In genomic region chr22:33640900-33641299, GRCh38 we compare ENCODE assay signal across 15 cellular contexts.
A peak's percentile ranks its signal among the peaks of the same experiment; 100 is the strongest.
DNase-seq lines count a peak whose midpoint lies in the region; ATAC-seq and TF ChIP-seq lines count a peak whose summit lies in the region.
"Had no signal": no experiment of that assay in that cellular context is flagged by ENCODE, and none has a peak within 500 bp of the region (broad histone marks: within the 10 kb centered on the region; RNA-seq: fewer than 3 reads in every experiment).

No MANE protein-coding gene starts in this region.

- no peak overlapping the region for H3K4me3 ChIP-seq in right cardiac atrium (ENCODE audit: low read length)
- H3K4me3 ChIP-seq in mesendoderm (ENCODE audit: low read length) = no peak overlapping the region

- no peak for TF ChIP-seq CTCF in H9 (conservative IDR thresholded peaks at IDR 0.05)

- H4K20me1 ChIP-seq in H9 (ENCODE audit: control insufficient read depth, insufficient read depth, insufficient read length) = no peaks in the 10 kb centered on the region

- peaks cover 6 to 7% of the 10 kb centered on the region in 2 experiments for H3K4me1 Mint-ChIP-seq in H9

- H3K27ac Mint-ChIP-seq in H9 = peak overlapping the region in 1 of 3 experiments; percentile 73; a peak in 1 of 7 replicates
- H3K27ac Mint-ChIP-seq: CD4-positive, alpha-beta T cell had no signal

- H3K9ac ChIP-seq in H9 (ENCODE audit: extremely low read depth, insufficient read length, low read length) (no peak overlapping the region), mesendoderm (ENCODE audit: low read length) (no peak overlapping the region)

- H3K4me2 ChIP-seq in H9 (ENCODE audit: insufficient read depth, insufficient read length, low read length) (no peak overlapping the region), mesendoderm (ENCODE audit: low read length) (no peak overlapping the region)

- 95% methylated on average over 7 of the region's 7 CpGs for WGBS in right cardiac atrium
- WGBS in H9 (ENCODE audit: extremely low coverage, insufficient read length, low lambda C conversion rate) = no CpG with 5 or more reads among the region's 7 CpGs
- no CpG with 5 or more reads among the region's 7 CpGs for WGBS in mesendoderm (ENCODE audit: extremely low coverage, insufficient coverage, low lambda C conversion rate)

- H3K4ac ChIP-seq in H9 (ENCODE audit: low read depth, low read length) = no peak overlapping the region
- H3K4ac ChIP-seq in mesendoderm (ENCODE audit: low read depth, low read length) = no peak overlapping the region

- H2BK120ac ChIP-seq in H9 (ENCODE audit: low read depth, low read length, poor library complexity, severe bottlenecking) (no peak overlapping the region), mesendoderm (ENCODE audit: low read depth, low read length) (no peak overlapping the region)

- no peaks in the 10 kb centered on the region for H3K36me3 ChIP-seq in mesendoderm (ENCODE audit: control insufficient read depth, insufficient read depth, low read length)

- intact Hi-C loops in left ventricle myocardium superior (cut with micrococcal nuclease) = no loop called here
- intact Hi-C loops in right cardiac atrium (cut with DNase I) = no loop called here

- H3K27ac ChIP-seq in right cardiac atrium (ENCODE audit: low read length) (no peak overlapping the region), H9 (ENCODE audit: insufficient read length, low read depth, low read length) (no peak overlapping the region), mesendoderm (ENCODE audit: low read depth, low read length) (no peak overlapping the region)

- H2AK5ac ChIP-seq in H9 (ENCODE audit: insufficient read length, low read length) = no peak overlapping the region
- H2AK5ac ChIP-seq in mesendoderm (ENCODE audit: low read length) = no peak overlapping the region

- H3K56ac ChIP-seq in H9 (ENCODE audit: insufficient read length, low read depth, low read length) (no peak overlapping the region), mesendoderm (ENCODE audit: low read length) (no peak overlapping the region)

- no peak overlapping the region for H2AFZ ChIP-seq in H9 (ENCODE audit: low read length)

- no peak overlapping the region for H2BK5ac ChIP-seq in H9 (ENCODE audit: insufficient read length, low read length)
- no peak overlapping the region for H2BK5ac ChIP-seq in mesendoderm (ENCODE audit: low read length)

- no peaks in the 10 kb centered on the region for H3K27me3 ChIP-seq in right cardiac atrium (ENCODE audit: control insufficient read depth, insufficient read depth)
- no peaks in the 10 kb centered on the region for H3K27me3 ChIP-seq in H9 (ENCODE audit: insufficient read depth, low read length)
- H3K27me3 ChIP-seq in mesendoderm (ENCODE audit: insufficient read depth, low read length, poor library complexity) = no peaks in the 10 kb centered on the region

- H3K36me3 Mint-ChIP-seq in H9 (ENCODE audit: insufficient read depth in 1 of 3, low read depth in 3 of 3) = peaks cover 16 to 41% (median 17%) of the 10 kb centered on the region in 3 experiments

- H2BK20ac ChIP-seq in H9 (ENCODE audit: low read depth, low read length, poor library complexity, severe bottlenecking) = no peak overlapping the region

- H2BK15ac ChIP-seq in H9 (ENCODE audit: low read depth, low read length) (no peak overlapping the region), mesendoderm (replicated peaks; ENCODE audit: low read depth) (no peak overlapping the region)

- H3K18ac ChIP-seq in H9 (ENCODE audit: insufficient read length, low read depth, low read length) = no peak overlapping the region
- no peak overlapping the region for H3K18ac ChIP-seq in mesendoderm (ENCODE audit: low read length)

- H3K23ac ChIP-seq in H9 (ENCODE audit: insufficient read length, low read depth, low read length) (no peak overlapping the region), mesendoderm (ENCODE audit: low read length) (no peak overlapping the region)

- H3K27me3 Mint-ChIP-seq in H9 (ENCODE audit: low read depth) = no peaks in the 10 kb centered on the region
- H3K27me3 Mint-ChIP-seq: CD4-positive, alpha-beta T cell had no signal

- H3K9me3 ChIP-seq in right cardiac atrium (ENCODE audit: control insufficient read depth, low read length) (no peaks in the 10 kb centered on the region), H9 (ENCODE audit: control insufficient read depth, low read depth, low read length) (no peaks in the 10 kb centered on the region)

- peak; percentile 13 for ATAC-seq in left ventricle myocardium superior
- no peak for ATAC-seq in right cardiac atrium

- H3K4me3 Mint-ChIP-seq in H9 = no peak overlapping the region
- H3K4me3 Mint-ChIP-seq: CD4-positive, alpha-beta T cell had no signal

- no peaks in the 10 kb centered on the region for H3K79me1 ChIP-seq in H9 (ENCODE audit: insufficient read depth, low read depth, low read length, poor library complexity, severe bottlenecking)
- H3K79me1 ChIP-seq in mesendoderm (ENCODE audit: low read length) = no peaks in the 10 kb centered on the region

- no peaks in the 10 kb centered on the region for H3K23me2 ChIP-seq in H9 (ENCODE audit: insufficient read length, low read depth, low read length, poor library complexity, severe bottlenecking)

- no peak overlapping the region for H3T11ph ChIP-seq in H9 (ENCODE audit: low read length)

- H3K9me3 Mint-ChIP-seq in H9 = peaks cover 6 to 22% of the 10 kb centered on the region in 2 experiments; a peak in 4 of 5 replicates

- H3K79me2 ChIP-seq in H9 (ENCODE audit: insufficient read depth, low read length) (peaks cover 2% of the 10 kb centered on the region; the same call in 1 of the 2 replicates), mesendoderm (ENCODE audit: control insufficient read depth, insufficient read depth, low read length) (no peaks in the 10 kb centered on the region)

- DNase-seq in left ventricle myocardium superior (no peak), right cardiac atrium (no peak), H9 (peak; percentile 73), mesendoderm (peak; percentile 39), T-helper 1 cell (no peak), HUDEP-2 (lab: John Stamatoyannopoulos, UW; ENCODE audit: unreplicated experiment in 76 of 76) (no peak), ecto neural progenitor cell (ENCODE audit: low spot score) (no peak)
- DNase-seq: 8988T; AML-193; C1 segment of cervical spinal cord; Calu3; CD4-positive, alpha-beta T cell; DMS 273 treated with DMSO at 0.1 percent for 48 hours; EL; GDM1 had no signal

- H3K14ac ChIP-seq in H9 (ENCODE audit: insufficient read depth, low read length) = no peak overlapping the region

- no peak overlapping the region for H4K5ac ChIP-seq in H9 (ENCODE audit: insufficient read length, low read depth, low read length)
- H4K5ac ChIP-seq in mesendoderm (ENCODE audit: low read length) = no peak overlapping the region

- H3K4me1 ChIP-seq in right cardiac atrium (ENCODE audit: control insufficient read depth, insufficient read depth, low read length) = no peaks in the 10 kb centered on the region
- no peaks in the 10 kb centered on the region for H3K4me1 ChIP-seq in H9 (ENCODE audit: insufficient read depth, low read length)
- H3K4me1 ChIP-seq in mesendoderm (ENCODE audit: control insufficient read depth, low read depth, low read length) = no peaks in the 10 kb centered on the region

- H4K8ac ChIP-seq in H9 (replicated peaks; ENCODE audit: insufficient read length, low read depth, low read length) (no peak overlapping the region), mesendoderm (ENCODE audit: low read depth, low read length) (no peak overlapping the region)

- no peak overlapping the region for H4K91ac ChIP-seq in H9 (ENCODE audit: insufficient read length, low read depth, low read length)

- H2BK12ac ChIP-seq in H9 (ENCODE audit: insufficient read length, low read depth, low read length) = no peak overlapping the region

Comparison
In these comparisons a context has a peak if more than half of its experiments do, and no peak if none do; other contexts are left out.
1. DNase-seq: peak in H9 (single experiment) and mesendoderm (single experiment); none in left ventricle myocardium superior (single experiment), right cardiac atrium (0 of 3), T-helper 1 cell (0 of 5), HUDEP-2 (0 of 76) and ecto neural progenitor cell (single experiment).